1 cellular context compared by ENCODE assay signal in the genomic region with DNA sequence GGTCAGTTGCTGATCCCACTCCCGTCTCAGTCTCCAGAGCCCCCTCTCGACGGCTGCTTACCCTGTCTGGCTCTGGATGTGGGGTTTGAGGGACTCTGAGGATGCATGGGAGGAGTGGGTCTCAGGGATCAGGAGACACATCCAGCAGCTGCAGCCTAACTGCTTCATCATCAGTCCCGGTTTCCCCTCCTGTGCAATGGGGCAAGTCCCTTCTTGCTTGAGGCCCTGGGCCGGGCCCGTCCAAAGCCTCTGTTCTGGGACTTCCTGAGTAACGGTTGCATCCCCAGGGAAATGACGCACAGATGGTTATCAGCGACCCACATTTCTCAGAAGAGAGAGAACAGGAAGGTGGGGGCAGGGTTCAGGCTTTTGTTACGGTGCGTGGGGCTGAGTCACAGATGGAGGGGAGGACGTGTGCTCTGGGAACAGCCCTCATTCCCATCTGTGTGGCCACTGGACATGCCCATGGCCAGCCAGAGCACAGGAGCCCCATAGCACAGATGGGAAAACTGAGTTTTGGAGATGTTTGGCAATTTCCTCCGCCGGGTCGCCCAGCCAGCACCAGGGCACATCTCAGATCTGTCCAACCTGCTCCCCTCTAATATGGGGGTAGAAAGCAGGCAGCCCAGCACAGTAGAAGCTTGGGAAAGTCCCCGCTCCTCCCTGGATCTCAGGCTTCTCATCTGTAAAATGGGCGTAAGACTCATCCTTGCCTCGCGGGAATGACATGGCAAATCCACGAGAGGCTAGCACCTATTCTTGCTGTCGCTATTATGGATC.
TF ChIP-seq lines count a peak whose summit lies in the region.

No MANE protein-coding gene starts in this region.

TF ChIP-seq in K562, 482 proteins besides CTCF, POLR2A, EP300 and RAD21 (continued from another document and continues in another):
- TF ChIP-seq, protein P1, sequence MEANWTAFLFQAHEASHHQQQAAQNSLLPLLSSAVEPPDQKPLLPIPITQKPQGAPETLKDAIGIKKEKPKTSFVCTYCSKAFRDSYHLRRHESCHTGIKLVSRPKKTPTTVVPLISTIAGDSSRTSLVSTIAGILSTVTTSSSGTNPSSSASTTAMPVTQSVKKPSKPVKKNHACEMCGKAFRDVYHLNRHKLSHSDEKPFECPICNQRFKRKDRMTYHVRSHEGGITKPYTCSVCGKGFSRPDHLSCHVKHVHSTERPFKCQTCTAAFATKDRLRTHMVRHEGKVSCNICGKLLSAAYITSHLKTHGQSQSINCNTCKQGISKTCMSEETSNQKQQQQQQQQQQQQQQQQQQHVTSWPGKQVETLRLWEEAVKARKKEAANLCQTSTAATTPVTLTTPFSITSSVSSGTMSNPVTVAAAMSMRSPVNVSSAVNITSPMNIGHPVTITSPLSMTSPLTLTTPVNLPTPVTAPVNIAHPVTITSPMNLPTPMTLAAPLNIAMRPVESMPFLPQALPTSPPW (CRISPR knock-in tag; IDR thresholded peaks at IDR 0.05) = peak; percentile 91
- TF ChIP-seq, protein P2, sequence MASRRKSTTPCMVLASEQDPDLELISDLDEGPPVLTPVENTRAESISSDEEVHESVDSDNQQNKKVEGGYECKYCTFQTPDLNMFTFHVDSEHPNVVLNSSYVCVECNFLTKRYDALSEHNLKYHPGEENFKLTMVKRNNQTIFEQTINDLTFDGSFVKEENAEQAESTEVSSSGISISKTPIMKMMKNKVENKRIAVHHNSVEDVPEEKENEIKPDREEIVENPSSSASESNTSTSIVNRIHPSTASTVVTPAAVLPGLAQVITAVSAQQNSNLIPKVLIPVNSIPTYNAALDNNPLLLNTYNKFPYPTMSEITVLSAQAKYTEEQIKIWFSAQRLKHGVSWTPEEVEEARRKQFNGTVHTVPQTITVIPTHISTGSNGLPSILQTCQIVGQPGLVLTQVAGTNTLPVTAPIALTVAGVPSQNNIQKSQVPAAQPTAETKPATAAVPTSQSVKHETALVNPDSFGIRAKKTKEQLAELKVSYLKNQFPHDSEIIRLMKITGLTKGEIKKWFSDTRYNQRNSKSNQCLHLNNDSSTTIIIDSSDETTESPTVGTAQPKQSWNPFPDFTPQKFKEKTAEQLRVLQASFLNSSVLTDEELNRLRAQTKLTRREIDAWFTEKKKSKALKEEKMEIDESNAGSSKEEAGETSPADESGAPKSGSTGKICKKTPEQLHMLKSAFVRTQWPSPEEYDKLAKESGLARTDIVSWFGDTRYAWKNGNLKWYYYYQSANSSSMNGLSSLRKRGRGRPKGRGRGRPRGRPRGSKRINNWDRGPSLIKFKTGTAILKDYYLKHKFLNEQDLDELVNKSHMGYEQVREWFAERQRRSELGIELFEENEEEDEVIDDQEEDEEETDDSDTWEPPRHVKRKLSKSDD (conservative IDR thresholded peaks at IDR 0.05; ENCODE audit: low read length) = no peak
- peak; percentile 90 to 98 for TF ChIP-seq RCOR1 (IDR thresholded peaks at IDR 0.05; ENCODE audit: borderline replicate concordance in 1 of 2, low read depth in 2 of 2, low read length in 2 of 2)
- TF ChIP-seq ZNF232 (CRISPR knock-in tag; IDR thresholded peaks at IDR 0.05) = no peak
- no peak for TF ChIP-seq RBM17 (IDR thresholded peaks at IDR 0.05; ENCODE audit: borderline replicate concordance, low read depth, low read length)
- TF ChIP-seq CBFA2T3 (IDR thresholded peaks at IDR 0.05) = peak; percentile 79
- peak; percentile 98 for TF ChIP-seq JUND (IDR thresholded peaks at IDR 0.05; ENCODE audit: borderline replicate concordance, low read depth, low read length)
- peak; percentile 97; the same call in 2 of the 3 replicates for TF ChIP-seq JUND (tag; IDR thresholded peaks at IDR 0.05; ENCODE audit: borderline replicate concordance, low read depth, low read length)
- TF ChIP-seq ELF4 (CRISPR knock-in tag; IDR thresholded peaks at IDR 0.05) = 0 out of 2 replicates have a peak, but pooled peaks have one; percentile 25
- TF ChIP-seq ZBTB11 (CRISPR knock-in tag; IDR thresholded peaks at IDR 0.05) = peak in 1 of 3 experiments; percentile 87; a peak in 2 of 6 replicates
- no peak for TF ChIP-seq ZKSCAN3 (CRISPR knock-in tag; IDR thresholded peaks at IDR 0.05)
- peak in 1 of 2 experiments; percentile 25; a peak in 1 of 4 replicates for TF ChIP-seq FOXK2 (conservative IDR thresholded peaks at IDR 0.05 in 1 of 2, IDR thresholded peaks at IDR 0.05 in 1 of 2; ENCODE audit: low read depth in 2 of 2)
- TF ChIP-seq ZBTB7A (IDR thresholded peaks at IDR 0.05; ENCODE audit: borderline replicate concordance, control insufficient read depth, low read depth, low read length) = peak; percentile 6; the same call in 1 of the 2 replicates
- TF ChIP-seq NCOA6 (IDR thresholded peaks at IDR 0.05) = peak; percentile 59; the same call in 1 of the 2 replicates
- TF ChIP-seq PURB (CRISPR knock-in tag; IDR thresholded peaks at IDR 0.05; ENCODE audit: low read depth) = no peak
- TF ChIP-seq SAFB2 (IDR thresholded peaks at IDR 0.05; ENCODE audit: borderline replicate concordance, low read depth, low read length, severe bottlenecking) = no peak
- TF ChIP-seq HNRNPLL (IDR thresholded peaks at IDR 0.05; ENCODE audit: low read depth, low read length, poor library complexity, severe bottlenecking) = peak; percentile 51
- TF ChIP-seq ZNF778 (CRISPR knock-in tag; IDR thresholded peaks at IDR 0.05) = no peak
- no peak for TF ChIP-seq DDX20 (tag; IDR thresholded peaks at IDR 0.05; ENCODE audit: low read depth)
- no peak for TF ChIP-seq ZNF224 (CRISPR knock-in tag; IDR thresholded peaks at IDR 0.05)
- peak; percentile 47; the same call in 1 of the 2 replicates for TF ChIP-seq ELF2 (CRISPR knock-in tag; IDR thresholded peaks at IDR 0.05)
- TF ChIP-seq THRB (CRISPR knock-in tag; conservative IDR thresholded peaks at IDR 0.05) = peak; percentile 64; the same call in 1 of the 2 replicates
- TF ChIP-seq ZNF408 (CRISPR knock-in tag; IDR thresholded peaks at IDR 0.05; ENCODE audit: low read depth) = no peak
- TF ChIP-seq SFPQ (IDR thresholded peaks at IDR 0.05; ENCODE audit: low read depth, low read length) = no peak
- TF ChIP-seq, protein P3, sequence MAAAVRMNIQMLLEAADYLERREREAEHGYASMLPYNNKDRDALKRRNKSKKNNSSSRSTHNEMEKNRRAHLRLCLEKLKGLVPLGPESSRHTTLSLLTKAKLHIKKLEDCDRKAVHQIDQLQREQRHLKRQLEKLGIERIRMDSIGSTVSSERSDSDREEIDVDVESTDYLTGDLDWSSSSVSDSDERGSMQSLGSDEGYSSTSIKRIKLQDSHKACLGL (CRISPR knock-in tag; IDR thresholded peaks at IDR 0.05; ENCODE audit: borderline replicate concordance, poor library complexity, severe bottlenecking) = no peak
- peak; percentile 93 for TF ChIP-seq LEF1 (IDR thresholded peaks at IDR 0.05)
- TF ChIP-seq GATA2 (CRISPR knock-in tag; IDR thresholded peaks at IDR 0.05) = peak; percentile 95
- peak; percentile 58; the same call in 1 of the 2 replicates for TF ChIP-seq ZNF165 (CRISPR knock-in tag; IDR thresholded peaks at IDR 0.05; ENCODE audit: borderline replicate concordance)
- TF ChIP-seq BRD4 (IDR thresholded peaks at IDR 0.05) = peak; percentile 89; the same call in 1 of the 2 replicates
- TF ChIP-seq ZNF3 (CRISPR knock-in tag; IDR thresholded peaks at IDR 0.05) = 0 out of 2 replicates have a peak, but pooled peaks have one; percentile 17
- TF ChIP-seq ZNF444 (CRISPR knock-in tag; IDR thresholded peaks at IDR 0.05) = no peak
- TF ChIP-seq ZFP91 (CRISPR knock-in tag; IDR thresholded peaks at IDR 0.05) = peak; percentile 37; the same call in 1 of the 2 replicates
- TF ChIP-seq, protein P4, sequence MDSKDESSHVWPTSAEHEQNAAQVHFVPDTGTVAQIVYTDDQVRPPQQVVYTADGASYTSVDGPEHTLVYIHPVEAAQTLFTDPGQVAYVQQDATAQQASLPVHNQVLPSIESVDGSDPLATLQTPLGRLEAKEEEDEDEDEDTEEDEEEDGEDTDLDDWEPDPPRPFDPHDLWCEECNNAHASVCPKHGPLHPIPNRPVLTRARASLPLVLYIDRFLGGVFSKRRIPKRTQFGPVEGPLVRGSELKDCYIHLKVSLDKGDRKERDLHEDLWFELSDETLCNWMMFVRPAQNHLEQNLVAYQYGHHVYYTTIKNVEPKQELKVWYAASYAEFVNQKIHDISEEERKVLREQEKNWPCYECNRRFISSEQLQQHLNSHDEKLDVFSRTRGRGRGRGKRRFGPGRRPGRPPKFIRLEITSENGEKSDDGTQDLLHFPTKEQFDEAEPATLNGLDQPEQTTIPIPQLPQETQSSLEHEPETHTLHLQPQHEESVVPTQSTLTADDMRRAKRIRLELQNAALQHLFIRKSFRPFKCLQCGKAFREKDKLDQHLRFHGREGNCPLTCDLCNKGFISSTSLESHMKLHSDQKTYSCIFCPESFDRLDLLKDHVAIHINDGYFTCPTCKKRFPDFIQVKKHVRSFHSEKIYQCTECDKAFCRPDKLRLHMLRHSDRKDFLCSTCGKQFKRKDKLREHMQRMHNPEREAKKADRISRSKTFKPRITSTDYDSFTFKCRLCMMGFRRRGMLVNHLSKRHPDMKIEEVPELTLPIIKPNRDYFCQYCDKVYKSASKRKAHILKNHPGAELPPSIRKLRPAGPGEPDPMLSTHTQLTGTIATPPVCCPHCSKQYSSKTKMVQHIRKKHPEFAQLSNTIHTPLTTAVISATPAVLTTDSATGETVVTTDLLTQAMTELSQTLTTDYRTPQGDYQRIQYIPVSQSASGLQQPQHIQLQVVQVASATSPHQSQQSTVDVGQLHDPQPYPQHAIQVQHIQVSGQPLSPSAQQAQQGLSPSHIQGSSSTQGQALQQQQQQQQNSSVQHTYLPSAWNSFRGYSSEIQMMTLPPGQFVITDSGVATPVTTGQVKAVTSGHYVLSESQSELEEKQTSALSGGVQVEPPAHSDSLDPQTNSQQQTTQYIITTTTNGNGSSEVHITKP (IDR thresholded peaks at IDR 0.05; ENCODE audit: partially characterized antibody) = peak; percentile 54
- TF ChIP-seq ZC3H11A (IDR thresholded peaks at IDR 0.05; ENCODE audit: low read depth, low read length) = no peak
- peak; percentile 68 for TF ChIP-seq NCOA4 (IDR thresholded peaks at IDR 0.05; ENCODE audit: partially characterized antibody)
- peak; percentile 96 for TF ChIP-seq GATAD2B (IDR thresholded peaks at IDR 0.05; ENCODE audit: borderline replicate concordance)
- TF ChIP-seq MYBL2 (IDR thresholded peaks at IDR 0.05; ENCODE audit: low read depth) = peak; percentile 79
- TF ChIP-seq MYBL2 (CRISPR knock-in tag; IDR thresholded peaks at IDR 0.05; ENCODE audit: borderline replicate concordance) = no peak
- TF ChIP-seq ZNF717 (CRISPR knock-in tag; IDR thresholded peaks at IDR 0.05) = no peak
- peak; percentile 72 for TF ChIP-seq TCF3 (CRISPR knock-in tag; IDR thresholded peaks at IDR 0.05)
